Comparison of ENCODE assay signal across 8 cellular contexts in genomic region chr18:37403100-37403781, GRCh38.
DNase-seq lines count a peak whose midpoint lies in the region; ATAC-seq and TF ChIP-seq lines count a peak whose summit lies in the region.

No MANE protein-coding gene starts in this region.

- peak overlapping the region; percentile 97 to 99 for H2BK12ac ChIP-seq in mesenchymal stem cell (ENCODE audit: low read length in 2 of 2)

- H2BK120ac ChIP-seq in mesenchymal stem cell (ENCODE audit: low read depth, low read length): peak overlapping the region; percentile 93

- no peak overlapping the region for H3K9ac ChIP-seq in mesenchymal stem cell (ENCODE audit: low read length)

- no peaks in the 10 kb centered on the region for H3K36me3 Mint-ChIP-seq in chondrocyte (ENCODE audit: low read depth)
- no peaks in the 10 kb centered on the region for H3K36me3 Mint-ChIP-seq in activated CD4-positive, alpha-beta memory T cell treated with anti-CD3 and anti-CD28 coated beads, Interleukin-2, amount 10 ng/mL, durations not matched to agents 7 days and 5 days (ENCODE audit: low read depth)

- no peak overlapping the region for H2BK5ac ChIP-seq in mesenchymal stem cell (ENCODE audit: low read depth, low read length, poor library complexity, severe bottlenecking)

- H2BK15ac ChIP-seq in mesenchymal stem cell (ENCODE audit: low read depth, poor library complexity, severe bottlenecking): peak overlapping the region; percentile 81

- DNase-seq in AG09319 (ENCODE audit: extremely low read depth, low read depth) (peak; percentile 85), M059J (ENCODE audit: low read depth) (peak; percentile 96), chondrocyte (ENCODE audit: low spot score) (no peak), mesenchymal stem cell (peak; percentile 96)
- DNase-seq in activated CD4-positive, alpha-beta memory T cell treated with anti-CD3 and anti-CD28 coated beads, Interleukin-2, amount 10 ng/mL, durations not matched to agents 7 days and 5 days: no peak

- peaks cover 14% of the 10 kb centered on the region for H3K4me1 ChIP-seq in mesenchymal stem cell (ENCODE audit: control insufficient read depth, insufficient read depth, low read depth, low read length)

- no peaks in the 10 kb centered on the region for H3K9me3 Mint-ChIP-seq in chondrocyte (ENCODE audit: low read depth)
- no peaks in the 10 kb centered on the region for H3K9me3 Mint-ChIP-seq in activated CD4-positive, alpha-beta memory T cell treated with anti-CD3 and anti-CD28 coated beads, Interleukin-2, amount 10 ng/mL, durations not matched to agents 7 days and 5 days

- H3K79me1 ChIP-seq in mesenchymal stem cell (replicated peaks; ENCODE audit: low read length, poor library complexity, severe bottlenecking): no peaks in the 10 kb centered on the region

- peak overlapping the region; percentile 99 for H4K8ac ChIP-seq in mesenchymal stem cell (ENCODE audit: low read length)

- H3K9me3 ChIP-seq in mesenchymal stem cell (ENCODE audit: control insufficient read depth, low read length): no peaks in the 10 kb centered on the region

- H3K27ac Mint-ChIP-seq in chondrocyte (ENCODE audit: unreplicated experiment): peak overlapping the region; percentile 46
- H3K27ac Mint-ChIP-seq in activated CD4-positive, alpha-beta memory T cell treated with anti-CD3 and anti-CD28 coated beads, Interleukin-2, amount 10 ng/mL, durations not matched to agents 7 days and 5 days: no peak overlapping the region

- peak overlapping the region; percentile 100 for H4K91ac ChIP-seq in mesenchymal stem cell (ENCODE audit: low read length)

- TF ChIP-seq CTCF in AG09319 (IDR thresholded peaks at IDR 0.05; ENCODE audit: low read depth, low read length) (no peak), chondrocyte (IDR thresholded peaks at IDR 0.05) (no peak)

- peaks cover 10% of the 10 kb centered on the region for H3K4me1 Mint-ChIP-seq in chondrocyte (ENCODE audit: low read depth)
- H3K4me1 Mint-ChIP-seq in activated CD4-positive, alpha-beta memory T cell treated with anti-CD3 and anti-CD28 coated beads, Interleukin-2, amount 10 ng/mL, durations not matched to agents 7 days and 5 days: no peaks in the 10 kb centered on the region

- POLR2A ChIA-PET in activated CD4-positive, alpha-beta memory T cell treated with anti-CD3 and anti-CD28 coated beads, Interleukin-2, amount 10 ng/mL, durations not matched to agents 7 days and 5 days (lab: Charles Lee): no interaction called here

- CTCF ChIA-PET in activated CD4-positive, alpha-beta memory T cell treated with anti-CD3 and anti-CD28 coated beads, Interleukin-2, amount 10 ng/mL, durations not matched to agents 7 days and 5 days (lab: Charles Lee): no interaction called here

- WGBS in mesenchymal stem cell: 55% methylated on average over 15 of the region's 20 CpGs

- no peak overlapping the region for H3K4me3 ChIP-seq in mesenchymal stem cell (ENCODE audit: insufficient read depth in 1 of 2, low read depth in 1 of 2, low read length in 2 of 2)

- H3K4ac ChIP-seq in mesenchymal stem cell (ENCODE audit: low read depth in 1 of 2, low read length in 2 of 2): peak overlapping the region; percentile 30 to 97

- peaks cover 0 to 8% of the 10 kb centered on the region in 2 experiments for H3K27me3 ChIP-seq in mesenchymal stem cell (ENCODE audit: control insufficient read depth in 1 of 2, insufficient read depth in 1 of 2, low read length in 2 of 2)

- no peak overlapping the region for H3K4me3 Mint-ChIP-seq in chondrocyte (ENCODE audit: unreplicated experiment)
- H3K4me3 Mint-ChIP-seq in activated CD4-positive, alpha-beta memory T cell treated with anti-CD3 and anti-CD28 coated beads, Interleukin-2, amount 10 ng/mL, durations not matched to agents 7 days and 5 days: no peak overlapping the region

- H2AFZ ChIP-seq in mesenchymal stem cell (ENCODE audit: low read depth, low read length): peak overlapping the region; percentile 32

- no peak for ATAC-seq in GM18873 (IDR thresholded peaks at IDR 0.05; ENCODE audit: low FRiP score, unreplicated experiment)
- no peak for ATAC-seq in GM21423 (IDR thresholded peaks at IDR 0.05; ENCODE audit: unreplicated experiment)
- no peak for ATAC-seq in HG03432 (IDR thresholded peaks at IDR 0.05; ENCODE audit: unreplicated experiment)

- no peak overlapping the region for H3K23ac ChIP-seq in mesenchymal stem cell (ENCODE audit: low read length in 2 of 2)

- H3K27me3 Mint-ChIP-seq in chondrocyte (ENCODE audit: low read depth): no peaks in the 10 kb centered on the region
- no peaks in the 10 kb centered on the region for H3K27me3 Mint-ChIP-seq in activated CD4-positive, alpha-beta memory T cell treated with anti-CD3 and anti-CD28 coated beads, Interleukin-2, amount 10 ng/mL, durations not matched to agents 7 days and 5 days

- no peaks in the 10 kb centered on the region for H3K36me3 ChIP-seq in mesenchymal stem cell (ENCODE audit: control insufficient read depth in 1 of 2, insufficient read depth in 2 of 2, low read depth in 1 of 2, low read length in 2 of 2)

- no peak overlapping the region for H3K27ac ChIP-seq in mesenchymal stem cell (ENCODE audit: low read length, poor library complexity, severe bottlenecking)

- H3K18ac ChIP-seq in mesenchymal stem cell (ENCODE audit: low read depth in 1 of 2, low read length in 2 of 2): peak overlapping the region; percentile 97 to 99

- H3K14ac ChIP-seq in mesenchymal stem cell (ENCODE audit: low read length in 2 of 2): peak overlapping the region in 1 of 2 experiments; percentile 75

- H2AK5ac ChIP-seq in mesenchymal stem cell (ENCODE audit: low read length, severe bottlenecking): no peak overlapping the region

- H3K4me2 ChIP-seq in mesenchymal stem cell (ENCODE audit: low read length, poor library complexity, severe bottlenecking): no peak overlapping the region

Comparison
In these comparisons a context has a peak if more than half of its experiments do, and no peak if none do; other contexts are left out.
1. DNase-seq: peak in AG09319 (single experiment), M059J (single experiment) and mesenchymal stem cell (single experiment); none in chondrocyte (single experiment) and activated CD4-positive, alpha-beta memory T cell treated with anti-CD3 and anti-CD28 coated beads, Interleukin-2, amount 10 ng/mL, durations not matched to agents 7 days and 5 days (single experiment).